25 cellular contexts compared by ENCODE assay signal in the genomic region with DNA sequence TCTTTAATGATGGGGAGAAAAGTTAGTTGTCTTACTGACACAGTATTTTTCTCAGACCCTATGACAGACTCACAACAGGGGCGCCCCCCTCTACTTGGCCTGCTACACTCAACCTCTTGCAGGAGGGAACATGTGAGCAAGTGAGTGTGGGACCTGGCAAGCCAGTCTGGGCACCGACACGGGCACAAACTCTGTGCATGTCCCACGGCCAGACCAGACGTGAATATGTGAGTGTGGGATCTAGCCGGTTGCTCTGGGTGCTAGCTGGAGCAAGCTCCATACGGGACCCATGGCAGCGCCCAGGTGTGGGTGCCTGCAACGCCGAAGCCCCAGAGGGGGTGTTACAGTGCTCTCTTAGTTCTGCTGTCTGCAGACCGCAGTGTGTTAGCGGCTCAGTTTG.
DNase-seq lines count a peak whose midpoint lies in the region; ATAC-seq, FAIRE-seq and TF ChIP-seq lines count a peak whose summit lies in the region.
"Had no signal": no experiment of that assay in that cellular context is flagged by ENCODE, and none has a peak within 500 bp of the region (broad histone marks: within the 10 kb centered on the region; RNA-seq: fewer than 3 reads in every experiment).

No MANE protein-coding gene starts in this region.

- TF ChIP-seq CTCF in K562 (IDR thresholded peaks at IDR 0.05 in 2 of 3, conservative IDR thresholded peaks at IDR 0.05 in 1 of 3; ENCODE audit: insufficient read depth in 2 of 3, low read depth in 1 of 3, low read length in 3 of 3) = no peak
- no peak for TF ChIP-seq CTCF in kidney (IDR thresholded peaks at IDR 0.05; ENCODE audit: borderline replicate concordance, extremely low read depth, insufficient read depth)

- no TSS peak for BruUV-seq in K562 (replicated peaks; lab: Mats Ljungman, UMichigan)

- H3K4me3 ChIP-seq in K562 (no peak overlapping the region), kidney (ENCODE audit: low read length in 2 of 2) (no peak overlapping the region)
- H3K4me3 ChIP-seq: A549; BLaER1 treated with 17β-estradiol and CSF1 and Interleukin-3, amounts not matched to agents 10 nM and 100 nM; GM12878; GM23338 had no signal

- peak; percentile 49; the same call in 2 of the 3 replicates for ATAC-seq in K562
- peak; percentile 28 for ATAC-seq in stimulated activated effector memory CD8-positive, alpha-beta T cell treated with anti-CD3 and anti-CD28 coated beads, Interleukin-12 subunit alpha, Interleukin-12 subunit beta, amount 100 ng/mL, for 72 hours
- ATAC-seq in esophagus mucosa = no peak
- ATAC-seq: A549, GM12878, GM23338, HCT116 had no signal

- no peaks in the 10 kb centered on the region for H3K9me1 ChIP-seq in K562 (ENCODE audit: control insufficient read depth, insufficient read depth, low read length)

- H2AFZ ChIP-seq in K562 (ENCODE audit: low read depth, low read length) = no peak overlapping the region
- H2AFZ ChIP-seq: GM23338 had no signal

- no peak overlapping the region for H3K27ac Mint-ChIP-seq in stimulated activated effector memory CD8-positive, alpha-beta T cell treated with anti-CD3 and anti-CD28 coated beads, Interleukin-12 subunit alpha, Interleukin-12 subunit beta, amount 100 ng/mL, for 72 hours
- H3K27ac Mint-ChIP-seq: CD14-positive monocyte; CD4-positive, alpha-beta T cell; CD8-positive, alpha-beta memory T cell; GM23338; H9 had no signal

- H3K4me1 ChIP-seq in K562 (replicated peaks in 1 of 2; ENCODE audit: control insufficient read depth in 2 of 2, insufficient read depth in 2 of 2, low read length in 2 of 2) (no peaks in the 10 kb centered on the region), kidney (ENCODE audit: control insufficient read depth in 1 of 2, insufficient read depth in 1 of 2, low read depth in 1 of 2, low read length in 2 of 2) (no peaks in the 10 kb centered on the region)
- H3K4me1 ChIP-seq: A549; BE2C; BLaER1 treated with 17β-estradiol and CSF1 and Interleukin-3, amounts not matched to agents 10 nM and 100 nM had no signal

- no peaks in the 10 kb centered on the region for H3K36me3 ChIP-seq in K562 (ENCODE audit: control insufficient read depth, insufficient read depth, low read length)
- no peaks in the 10 kb centered on the region for H3K36me3 ChIP-seq in kidney (ENCODE audit: control insufficient read depth in 1 of 2, insufficient read depth in 2 of 2, low read length in 2 of 2)
- H3K36me3 ChIP-seq: BE2C; BLaER1 treated with 17β-estradiol and CSF1 and Interleukin-3, amounts not matched to agents 10 nM and 100 nM had no signal

- no peak overlapping the region for H3K27ac ChIP-seq in K562 (ENCODE audit: extremely low read depth, low read depth, low read length)
- H3K27ac ChIP-seq in kidney (ENCODE audit: low read depth in 2 of 2, low read length in 2 of 2) = no peak overlapping the region
- H3K27ac ChIP-seq: A549; BLaER1 treated with 17β-estradiol and CSF1 and Interleukin-3, amounts not matched to agents 10 nM and 100 nM had no signal

- TF ChIP-seq POLR2A in K562 (conservative IDR thresholded peaks at IDR 0.05) = no peak

- in situ Hi-C loops in K562 (cut with MboI) = no loop called here

- no peaks in the 10 kb centered on the region for H3K27me3 ChIP-seq in K562 (ENCODE audit: control insufficient read depth in 2 of 2, insufficient read depth in 2 of 2, low read length in 2 of 2)
- H3K27me3 ChIP-seq: BE2C; BLaER1 treated with 17β-estradiol and CSF1 and Interleukin-3, amounts not matched to agents 10 nM and 100 nM had no signal

- no peak for TF ChIP-seq EP300 in K562 (IDR thresholded peaks at IDR 0.05; ENCODE audit: low read length)

- DNase-seq in K562 (ENCODE audit: extremely low read depth in 1 of 4, low spot score in 3 of 4) (no peak), kidney (peak; percentile 40), NCI-H446 (lab: John Stamatoyannopoulos, UW) (no peak)
- DNase-seq in stimulated activated effector memory CD8-positive, alpha-beta T cell treated with anti-CD3 and anti-CD28 coated beads, Interleukin-12 subunit alpha, Interleukin-12 subunit beta, amount 100 ng/mL, for 72 hours (ENCODE audit: low spot score in 2 of 2) = no peak
- DNase-seq in activated naive CD4-positive, alpha-beta T cell treated with anti-CD3 and anti-CD28 coated beads, Interleukin-2, amount 50 U/mL, for 16 hours = no peak
- DNase-seq: 8988T; ACHN; AML-193; BE2C; CD4-positive, alpha-beta T cell; CD8-positive, alpha-beta memory T cell; DMS 273 treated with DMSO at 0.1 percent for 48 hours; DMS79; EL; GDM1; H9 had no signal

- no peak overlapping the region for H3K4me2 ChIP-seq in K562 (ENCODE audit: insufficient read depth, low read length)
- H3K4me2 ChIP-seq: A549; BLaER1 treated with 17β-estradiol and CSF1 and Interleukin-3, amounts not matched to agents 10 nM and 100 nM; GM23338 had no signal

- no peak for FAIRE-seq in K562 (lab: Jason Lieb, UNC)
- no peak for FAIRE-seq in kidney (lab: Jason Lieb, UNC)
- FAIRE-seq: A549, D721Med, GM12878, GM19239 had no signal

- no peaks in the 10 kb centered on the region for H4K20me1 ChIP-seq in K562 (replicated peaks; ENCODE audit: control insufficient read depth, insufficient read depth, low read length)
- H4K20me1 ChIP-seq: BLaER1 treated with 17β-estradiol and CSF1 and Interleukin-3, amounts not matched to agents 10 nM and 100 nM had no signal

- POLR2A ChIA-PET in K562 (lab: Yijun Ruan, JAX) = no interaction called here

- H3K9me3 ChIP-seq in K562 (replicated peaks; ENCODE audit: control insufficient read depth, insufficient read depth, low read depth, low read length) (no peaks in the 10 kb centered on the region; the same call in 1 of the 2 replicates), kidney (ENCODE audit: control insufficient read depth in 1 of 2, low read length in 2 of 2) (no peaks in the 10 kb centered on the region)
- H3K9me3 ChIP-seq: A549; BE2C; BLaER1 treated with 17β-estradiol and CSF1 and Interleukin-3, amounts not matched to agents 10 nM and 100 nM had no signal

- peaks cover 5% of the 10 kb centered on the region for H3K9me3 Mint-ChIP-seq in stimulated activated effector memory CD8-positive, alpha-beta T cell treated with anti-CD3 and anti-CD28 coated beads, Interleukin-12 subunit alpha, Interleukin-12 subunit beta, amount 100 ng/mL, for 72 hours
- H3K9me3 Mint-ChIP-seq: GM23338, H9 had no signal

- 1% methylated on average over 12 of the region's 12 CpGs for WGBS in K562 (ENCODE audit: insufficient coverage, low coverage, missing lambda C conversion rate)

- intact Hi-C loops in K562 (cut with micrococcal nuclease) (no loop called here), kidney (cut with DNase I) (no loop called here)

- no peak for TF ChIP-seq RAD21 in K562 (CRISPR knock-in tag; conservative IDR thresholded peaks at IDR 0.05 in 1 of 2, IDR thresholded peaks at IDR 0.05 in 1 of 2)

- no peak overlapping the region for H3K4me3 Mint-ChIP-seq in stimulated activated effector memory CD8-positive, alpha-beta T cell treated with anti-CD3 and anti-CD28 coated beads, Interleukin-12 subunit alpha, Interleukin-12 subunit beta, amount 100 ng/mL, for 72 hours
- H3K4me3 Mint-ChIP-seq: CD14-positive monocyte; CD4-positive, alpha-beta T cell; CD8-positive, alpha-beta memory T cell; GM23338; H9 had no signal

- H3K9ac ChIP-seq in K562 (ENCODE audit: insufficient read depth in 1 of 2, low read depth in 2 of 2, low read length in 2 of 2) (no peak overlapping the region), kidney (ENCODE audit: low read length in 2 of 2) (no peak overlapping the region)
- H3K9ac ChIP-seq: BLaER1 treated with 17β-estradiol and CSF1 and Interleukin-3, amounts not matched to agents 10 nM and 100 nM had no signal

- no peaks in the 10 kb centered on the region for H3K36me3 Mint-ChIP-seq in stimulated activated effector memory CD8-positive, alpha-beta T cell treated with anti-CD3 and anti-CD28 coated beads, Interleukin-12 subunit alpha, Interleukin-12 subunit beta, amount 100 ng/mL, for 72 hours
- H3K36me3 Mint-ChIP-seq: CD14-positive monocyte; CD8-positive, alpha-beta memory T cell had no signal

- no peaks in the 10 kb centered on the region for H3K4me1 Mint-ChIP-seq in stimulated activated effector memory CD8-positive, alpha-beta T cell treated with anti-CD3 and anti-CD28 coated beads, Interleukin-12 subunit alpha, Interleukin-12 subunit beta, amount 100 ng/mL, for 72 hours
- H3K4me1 Mint-ChIP-seq: CD14-positive monocyte; CD8-positive, alpha-beta memory T cell; GM23338 had no signal

- no peaks in the 10 kb centered on the region for H3K79me2 ChIP-seq in K562 (ENCODE audit: control insufficient read depth, insufficient read depth, low read length)

- CTCF ChIA-PET in K562 (lab: Yijun Ruan, JAX; ENCODE audit: low intra/inter-chr PET ratio) = no interaction called here

TF ChIP-seq in K562, 482 proteins besides CTCF, POLR2A, EP300 and RAD21 (continues in another document):
- TF ChIP-seq PML (IDR thresholded peaks at IDR 0.05; ENCODE audit: low read length) = no peak
- no peak for TF ChIP-seq BRCA1 (IDR thresholded peaks at IDR 0.05)
- peak; percentile 80; the same call in 1 of the 2 replicates for TF ChIP-seq BRCA1 (CRISPR knock-in tag; IDR thresholded peaks at IDR 0.05)
- TF ChIP-seq SETDB1 (IDR thresholded peaks at IDR 0.05; ENCODE audit: low read length) = peak; percentile 19
- TF ChIP-seq, protein P1, sequence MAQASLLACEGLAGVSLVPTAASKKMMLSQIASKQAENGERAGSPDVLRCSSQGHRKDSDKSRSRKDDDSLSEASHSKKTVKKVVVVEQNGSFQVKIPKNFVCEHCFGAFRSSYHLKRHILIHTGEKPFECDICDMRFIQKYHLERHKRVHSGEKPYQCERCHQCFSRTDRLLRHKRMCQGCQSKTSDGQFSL (CRISPR knock-in tag; IDR thresholded peaks at IDR 0.05) = no peak
- TF ChIP-seq, protein P1 (tag; IDR thresholded peaks at IDR 0.05) = no peak
- no peak for TF ChIP-seq MTA2 (IDR thresholded peaks at IDR 0.05; ENCODE audit: low read depth)
- no peak for TF ChIP-seq KLF6 (CRISPR knock-in tag; IDR thresholded peaks at IDR 0.05; ENCODE audit: borderline replicate concordance)
- TF ChIP-seq ZNF445 (CRISPR knock-in tag; IDR thresholded peaks at IDR 0.05; ENCODE audit: low read depth) = no peak
